20 cellular contexts compared by ENCODE assay signal in genomic region chr1:209546390-209547080, GRCh38. TPM values are rescaled to one million over a fixed set of nuclear protein-coding genes. Genes with fewer than 3 reads are reported as not detected.
"Had no signal": no experiment of that assay in that cellular context is flagged by ENCODE, and none has a peak within 500 bp of the region (broad histone marks: within the 10 kb centered on the region; RNA-seq: fewer than 3 reads in every experiment).

No MANE protein-coding gene starts in this region.

- H3K27me3 ChIP-seq: ascending aorta, breast epithelium, ovary, right lobe of liver, testis had no signal

- H3K4me3 ChIP-seq: ascending aorta, breast epithelium, left ventricle myocardium inferior, ovary, right lobe of liver, smooth muscle cell, testis had no signal

- FAIRE-seq: frontal cortex had no signal

- DNase-seq: activated CD4-positive, alpha-beta T cell treated with anti-CD3 and anti-CD28 coated beads for 1 hour; activated CD4-positive, alpha-beta T cell treated with anti-CD3 and anti-CD28 coated beads, Interleukin-2, amount 50 U/mL, for 4 hours; activated gamma-delta T cell; left ventricle myocardium inferior; naive thymus-derived CD8-positive, alpha-beta T cell; ovary; right lobe of liver; stimulated activated CD4-positive, alpha-beta T cell treated with anti-CD3 and anti-CD28 coated beads, Interleukin-4, amount 100 ng/mL, for 1 hour; testis; WERI-Rb-1 had no signal

- H3K9me3 ChIP-seq: ascending aorta, breast epithelium, left ventricle myocardium inferior, ovary, right lobe of liver, testis had no signal

- H3K27ac ChIP-seq: ascending aorta, left ventricle myocardium inferior, ovary, right lobe of liver, testis, WERI-Rb-1 had no signal

- ATAC-seq: naive thymus-derived CD8-positive, alpha-beta T cell; right lobe of liver; stimulated activated effector memory CD8-positive, alpha-beta T cell treated with anti-CD3 and anti-CD28 coated beads, Interleukin-12 subunit alpha, Interleukin-12 subunit beta, amount 100 ng/mL, for 72 hours had no signal

- H3K4me1 ChIP-seq: ascending aorta, breast epithelium, right lobe of liver, testis had no signal

- H3K36me3 ChIP-seq: ascending aorta, breast epithelium, left ventricle myocardium inferior, ovary, right lobe of liver, WERI-Rb-1 had no signal

- H3K4me2 ChIP-seq: smooth muscle cell had no signal

RNA-seq across cellular contexts. Expression of gene CAMK1G, which starts 37.0 kb away (rescaled TPM):
- total RNA-seq: activated CD8-positive, alpha-beta memory T cell treated with anti-CD3 and anti-CD28 coated beads for 36 hours; ascending aorta; chondrocyte; dermis microvascular lymphatic vessel endothelial cell; left ventricle myocardium inferior; naive thymus-derived CD8-positive, alpha-beta T cell; pulmonary artery endothelial cell; T-helper 1 cell treated with Interleukin-12 subunit alpha and Interleukin-12 subunit beta and Interleukin-4 antibody, amounts not matched to agents 30 ng/mL and 1 ng/mL, for 36 hours had no signal
- polyA plus RNA-seq: naive thymus-derived CD8-positive, alpha-beta T cell; smooth muscle cell had no signal
